8 cellular contexts compared by ENCODE assay signal in the genomic region with DNA sequence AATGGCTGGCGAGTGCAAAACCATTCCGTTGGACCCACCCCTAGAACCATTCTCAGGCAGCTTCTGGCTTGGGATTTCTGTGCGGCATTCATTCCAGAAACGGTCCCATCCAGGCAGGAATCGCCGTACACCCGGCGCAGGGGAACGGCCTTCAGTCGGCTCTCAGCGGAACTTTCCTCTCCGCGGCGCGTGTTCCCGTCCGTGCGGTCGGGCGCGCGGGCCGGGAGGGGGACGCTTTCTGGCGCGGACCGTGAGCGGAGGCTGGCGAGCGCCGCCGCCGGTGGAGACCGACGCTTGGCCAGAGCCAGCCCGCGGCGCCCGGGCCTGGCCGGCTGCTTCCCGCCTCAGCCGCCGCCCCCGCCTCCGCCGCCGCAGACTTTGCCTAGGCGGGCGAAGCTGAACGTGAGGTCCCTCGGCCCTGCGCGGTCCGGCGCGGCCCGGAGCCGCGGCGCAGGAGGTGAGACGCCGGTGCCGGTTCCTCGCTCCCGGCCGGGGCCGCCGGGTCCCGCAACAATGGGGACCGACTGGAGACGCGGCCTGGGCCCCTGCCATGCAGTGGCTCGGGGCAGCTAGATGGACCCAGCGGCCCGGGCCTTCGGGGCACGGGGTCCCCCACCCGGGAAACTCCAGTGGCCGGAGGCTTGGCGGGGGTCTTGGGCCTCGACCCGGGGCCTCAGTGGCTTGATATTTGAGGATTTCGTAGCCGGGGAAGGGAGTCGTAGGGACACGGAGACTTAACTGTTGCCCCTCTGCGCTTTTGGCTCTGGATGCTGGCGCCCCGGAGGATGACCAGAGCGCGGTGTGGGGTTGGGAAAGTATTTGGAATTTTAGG. TPM values are rescaled to one million over a fixed set of nuclear protein-coding genes. Genes with fewer than 3 reads are reported as not detected.
A peak's percentile ranks its signal among the peaks of the same experiment; 100 is the strongest.
DNase-seq lines count a peak whose midpoint lies in the region; ATAC-seq, FAIRE-seq and TF ChIP-seq lines count a peak whose summit lies in the region.

A gene with protein sequence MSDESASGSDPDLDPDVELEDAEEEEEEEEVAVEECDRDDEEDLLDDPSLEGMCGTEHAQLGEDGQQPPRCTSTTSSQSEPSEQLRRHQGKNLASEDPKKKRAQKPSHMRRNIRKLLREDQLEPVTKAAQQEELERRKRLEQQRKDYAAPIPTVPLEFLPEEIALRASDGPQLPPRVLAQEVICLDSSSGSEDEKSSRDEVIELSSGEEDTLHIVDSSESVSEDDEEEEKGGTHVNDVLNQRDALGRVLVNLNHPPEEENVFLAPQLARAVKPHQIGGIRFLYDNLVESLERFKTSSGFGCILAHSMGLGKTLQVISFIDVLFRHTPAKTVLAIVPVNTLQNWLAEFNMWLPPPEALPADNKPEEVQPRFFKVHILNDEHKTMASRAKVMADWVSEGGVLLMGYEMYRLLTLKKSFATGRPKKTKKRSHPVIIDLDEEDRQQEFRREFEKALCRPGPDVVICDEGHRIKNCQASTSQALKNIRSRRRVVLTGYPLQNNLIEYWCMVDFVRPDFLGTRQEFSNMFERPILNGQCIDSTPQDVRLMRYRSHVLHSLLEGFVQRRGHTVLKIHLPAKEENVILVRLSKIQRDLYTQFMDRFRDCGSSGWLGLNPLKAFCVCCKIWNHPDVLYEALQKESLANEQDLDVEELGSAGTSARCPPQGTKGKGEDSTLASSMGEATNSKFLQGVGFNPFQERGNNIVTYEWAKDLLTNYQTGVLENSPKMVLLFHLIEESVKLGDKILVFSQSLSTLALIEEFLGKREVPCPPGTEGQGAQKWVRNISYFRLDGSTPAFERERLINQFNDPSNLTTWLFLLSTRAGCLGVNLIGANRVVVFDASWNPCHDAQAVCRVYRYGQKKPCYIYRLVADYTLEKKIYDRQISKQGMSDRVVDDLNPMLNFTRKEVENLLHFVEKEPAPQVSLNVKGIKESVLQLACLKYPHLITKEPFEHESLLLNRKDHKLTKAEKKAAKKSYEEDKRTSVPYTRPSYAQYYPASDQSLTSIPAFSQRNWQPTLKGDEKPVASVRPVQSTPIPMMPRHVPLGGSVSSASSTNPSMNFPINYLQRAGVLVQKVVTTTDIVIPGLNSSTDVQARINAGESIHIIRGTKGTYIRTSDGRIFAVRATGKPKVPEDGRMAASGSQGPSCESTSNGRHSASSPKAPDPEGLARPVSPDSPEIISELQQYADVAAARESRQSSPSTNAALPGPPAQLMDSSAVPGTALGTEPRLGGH (N-terminal part only) (plus strand): TSS at position 261 of the 832 bp plus-strand sequence. CDS start 51,702 bp downstream, outside the sequence.

- H3K4me3 ChIP-seq in bronchial epithelial cell (ENCODE audit: low read depth, low read length): peak within 1 kb of the TSS; percentile 51

- CTCF ChIA-PET in WTC11 (lab: Charles Lee): interaction anchor here (0.6 to 2.5 kb wide), 6 partner anchors 19 to 143 kb away, joined by 3 to 33 read pairs (median 4); a partner anchor contains a TSS

- H3K36me3 Mint-ChIP-seq in WTC11: no peaks in the 10 kb centered on the region
- no peaks in the 10 kb centered on the region for H3K36me3 Mint-ChIP-seq in immature natural killer cell

- DNase-seq in SIG-M5 treated with dmso at 0.1 percent for 504 hours (lab: John Stamatoyannopoulos, UW; ENCODE audit: unreplicated experiment): peak; percentile 71
- no peak for DNase-seq in SIG-M5 (lab: John Stamatoyannopoulos, UW)
- DNase-seq in NCI-H2171 (lab: John Stamatoyannopoulos, UW): peak; percentile 77
- peak; percentile 85 for DNase-seq in WTC11 (ENCODE audit: low spot score)
- DNase-seq in bronchial epithelial cell (ENCODE audit: low read depth): peak; percentile 60
- peak; percentile 70 to 79 (median 75) for DNase-seq in immature natural killer cell
- peak; percentile 52 for DNase-seq in smooth muscle cell of the brain vasculature (ENCODE audit: low read depth, low spot score)

- no peaks in the 10 kb centered on the region for H3K36me3 ChIP-seq in bronchial epithelial cell (ENCODE audit: control insufficient read depth, insufficient read depth, low read length)

- peak within 1 kb of the TSS; percentile 75 for H3K27ac Mint-ChIP-seq in WTC11
- H3K27ac Mint-ChIP-seq in immature natural killer cell: peak within 1 kb of the TSS; percentile 88 to 97 (median 94)

- ATAC-seq in HG02885 (IDR thresholded peaks at IDR 0.05; ENCODE audit: poor library complexity, unreplicated experiment) (peak; percentile 83), WTC11 (peak; percentile 82)

- H3K9me3 Mint-ChIP-seq in WTC11 (no peaks in the 10 kb centered on the region), immature natural killer cell (no peaks in the 10 kb centered on the region)

- FAIRE-seq in bronchial epithelial cell (lab: Jason Lieb, UNC): no peak

- H3K4me1 Mint-ChIP-seq in WTC11: peaks cover 15% of the 10 kb centered on the region
- H3K4me1 Mint-ChIP-seq in immature natural killer cell: peaks cover 38 to 54% of the 10 kb centered on the region in 2 donors

- H3K27me3 ChIP-seq in bronchial epithelial cell (ENCODE audit: control insufficient read depth, insufficient read depth, low read length): no peaks in the 10 kb centered on the region

- TF ChIP-seq CTCF in WTC11 (IDR thresholded peaks at IDR 0.05): no peak
- peak; percentile 18 for TF ChIP-seq CTCF in bronchial epithelial cell (IDR thresholded peaks at IDR 0.05; ENCODE audit: insufficient read depth, low read length, severe bottlenecking)

- POLR2A ChIA-PET in WTC11 (lab: Charles Lee): interaction anchor here (0.6 to 1.6 kb wide), 3 partner anchors 43 to 143 kb away, joined by 3 read pairs; no protein-coding TSS in a partner anchor

- H3K27me3 Mint-ChIP-seq in WTC11 (ENCODE audit: low read depth) (no peaks in the 10 kb centered on the region), immature natural killer cell (ENCODE audit: low read depth in 3 of 3) (peaks cover 2 to 16% (median 6%) of the 10 kb centered on the region in 3 donors)

- peak within 1 kb of the TSS; percentile 89 for H3K4me3 Mint-ChIP-seq in WTC11
- peak within 1 kb of the TSS; percentile 91 to 95 (median 92) for H3K4me3 Mint-ChIP-seq in immature natural killer cell

TF ChIP-seq in WTC11, 78 proteins besides CTCF, POLR2A, EP300 and RAD21 (continues in another document):
- TF ChIP-seq, protein P1, sequence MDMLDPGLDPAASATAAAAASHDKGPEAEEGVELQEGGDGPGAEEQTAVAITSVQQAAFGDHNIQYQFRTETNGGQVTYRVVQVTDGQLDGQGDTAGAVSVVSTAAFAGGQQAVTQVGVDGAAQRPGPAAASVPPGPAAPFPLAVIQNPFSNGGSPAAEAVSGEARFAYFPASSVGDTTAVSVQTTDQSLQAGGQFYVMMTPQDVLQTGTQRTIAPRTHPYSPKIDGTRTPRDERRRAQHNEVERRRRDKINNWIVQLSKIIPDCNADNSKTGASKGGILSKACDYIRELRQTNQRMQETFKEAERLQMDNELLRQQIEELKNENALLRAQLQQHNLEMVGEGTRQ (CRISPR knock-in tag; IDR thresholded peaks at IDR 0.05): no peak; the same call in 1 of the 2 replicates
- peak; percentile 81; the same call in 1 of the 2 replicates for TF ChIP-seq ATF1 (CRISPR knock-in tag; IDR thresholded peaks at IDR 0.05)
- TF ChIP-seq, protein P2, sequence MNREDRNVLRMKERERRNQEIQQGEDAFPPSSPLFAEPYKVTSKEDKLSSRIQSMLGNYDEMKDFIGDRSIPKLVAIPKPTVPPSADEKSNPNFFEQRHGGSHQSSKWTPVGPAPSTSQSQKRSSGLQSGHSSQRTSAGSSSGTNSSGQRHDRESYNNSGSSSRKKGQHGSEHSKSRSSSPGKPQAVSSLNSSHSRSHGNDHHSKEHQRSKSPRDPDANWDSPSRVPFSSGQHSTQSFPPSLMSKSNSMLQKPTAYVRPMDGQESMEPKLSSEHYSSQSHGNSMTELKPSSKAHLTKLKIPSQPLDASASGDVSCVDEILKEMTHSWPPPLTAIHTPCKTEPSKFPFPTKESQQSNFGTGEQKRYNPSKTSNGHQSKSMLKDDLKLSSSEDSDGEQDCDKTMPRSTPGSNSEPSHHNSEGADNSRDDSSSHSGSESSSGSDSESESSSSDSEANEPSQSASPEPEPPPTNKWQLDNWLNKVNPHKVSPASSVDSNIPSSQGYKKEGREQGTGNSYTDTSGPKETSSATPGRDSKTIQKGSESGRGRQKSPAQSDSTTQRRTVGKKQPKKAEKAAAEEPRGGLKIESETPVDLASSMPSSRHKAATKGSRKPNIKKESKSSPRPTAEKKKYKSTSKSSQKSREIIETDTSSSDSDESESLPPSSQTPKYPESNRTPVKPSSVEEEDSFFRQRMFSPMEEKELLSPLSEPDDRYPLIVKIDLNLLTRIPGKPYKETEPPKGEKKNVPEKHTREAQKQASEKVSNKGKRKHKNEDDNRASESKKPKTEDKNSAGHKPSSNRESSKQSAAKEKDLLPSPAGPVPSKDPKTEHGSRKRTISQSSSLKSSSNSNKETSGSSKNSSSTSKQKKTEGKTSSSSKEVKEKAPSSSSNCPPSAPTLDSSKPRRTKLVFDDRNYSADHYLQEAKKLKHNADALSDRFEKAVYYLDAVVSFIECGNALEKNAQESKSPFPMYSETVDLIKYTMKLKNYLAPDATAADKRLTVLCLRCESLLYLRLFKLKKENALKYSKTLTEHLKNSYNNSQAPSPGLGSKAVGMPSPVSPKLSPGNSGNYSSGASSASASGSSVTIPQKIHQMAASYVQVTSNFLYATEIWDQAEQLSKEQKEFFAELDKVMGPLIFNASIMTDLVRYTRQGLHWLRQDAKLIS (CRISPR knock-in tag; IDR thresholded peaks at IDR 0.05; ENCODE audit: borderline replicate concordance): 0 out of 2 replicates have a peak, but pooled peaks have one; percentile 22
- no peak; the same call in 1 of the 2 replicates for TF ChIP-seq ZNF219 (CRISPR knock-in tag; IDR thresholded peaks at IDR 0.05; ENCODE audit: borderline replicate concordance)
- no peak for TF ChIP-seq NR1H2 (CRISPR knock-in tag; IDR thresholded peaks at IDR 0.05)
- peak; percentile 62 for TF ChIP-seq ZNF121 (CRISPR knock-in tag; IDR thresholded peaks at IDR 0.05)
- TF ChIP-seq, protein P3, sequence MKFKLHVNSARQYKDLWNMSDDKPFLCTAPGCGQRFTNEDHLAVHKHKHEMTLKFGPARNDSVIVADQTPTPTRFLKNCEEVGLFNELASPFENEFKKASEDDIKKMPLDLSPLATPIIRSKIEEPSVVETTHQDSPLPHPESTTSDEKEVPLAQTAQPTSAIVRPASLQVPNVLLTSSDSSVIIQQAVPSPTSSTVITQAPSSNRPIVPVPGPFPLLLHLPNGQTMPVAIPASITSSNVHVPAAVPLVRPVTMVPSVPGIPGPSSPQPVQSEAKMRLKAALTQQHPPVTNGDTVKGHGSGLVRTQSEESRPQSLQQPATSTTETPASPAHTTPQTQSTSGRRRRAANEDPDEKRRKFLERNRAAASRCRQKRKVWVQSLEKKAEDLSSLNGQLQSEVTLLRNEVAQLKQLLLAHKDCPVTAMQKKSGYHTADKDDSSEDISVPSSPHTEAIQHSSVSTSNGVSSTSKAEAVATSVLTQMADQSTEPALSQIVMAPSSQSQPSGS (CRISPR knock-in tag; IDR thresholded peaks at IDR 0.05; ENCODE audit: borderline replicate concordance, low read depth): no peak

RNA-seq across cellular contexts. Expression of the gene that starts here (rescaled TPM):
- total RNA-seq in WTC11 (2021) (29.5 to 32.3 TPM (median 30.9 TPM) in 3 replicates), bronchial epithelial cell (14.2 and 19.8 TPM in 2 replicates)
- polyA plus RNA-seq in immature natural killer cell: 10 to 100 TPM; 10.1 to 22.4 (median 15.0) TPM
